In genomic region chr5:134555889-134556311, GRCh38 we compare ENCODE assay signal across 1 cellular context.
TF ChIP-seq lines count a peak whose summit lies in the region.

No MANE protein-coding gene starts in this region.

TF ChIP-seq in GM23338, 12 proteins besides CTCF, POLR2A, EP300 and RAD21 (continued from another document):
- TF ChIP-seq REST (IDR thresholded peaks at IDR 0.05; ENCODE audit: unreplicated experiment) (no peak), ZNF331 (CRISPR knock-in tag; IDR thresholded peaks at IDR 0.05; ENCODE audit: low read depth) (no peak), NANOG (IDR thresholded peaks at IDR 0.05; ENCODE audit: borderline replicate concordance) (no peak), POLR2AphosphoS5 (IDR thresholded peaks at IDR 0.05; ENCODE audit: low read depth) (no peak), ZNF114 (CRISPR knock-in tag; IDR thresholded peaks at IDR 0.05) (no peak), JUNB (IDR thresholded peaks at IDR 0.05; ENCODE audit: unreplicated experiment) (no peak), EZH2phosphoT487 (IDR thresholded peaks at IDR 0.05; ENCODE audit: unreplicated experiment) (no peak), CREB1 (CRISPR knock-in tag; IDR thresholded peaks at IDR 0.05; ENCODE audit: low read depth) (no peak), ZNF462 (CRISPR knock-in tag; IDR thresholded peaks at IDR 0.05) (no peak)
